In genomic region chr1:86915737-86916235, GRCh38 we compare ENCODE assay signal across 10 cellular contexts. TPM values are rescaled to one million over a fixed set of nuclear protein-coding genes. Genes with fewer than 3 reads are reported as not detected.
DNase-seq lines count a peak whose midpoint lies in the region; ATAC-seq, FAIRE-seq and TF ChIP-seq lines count a peak whose summit lies in the region.
"Had no signal": no experiment of that assay in that cellular context is flagged by ENCODE, and none has a peak within 500 bp of the region (broad histone marks: within the 10 kb centered on the region; RNA-seq: fewer than 3 reads in every experiment).

No MANE protein-coding gene starts in this region.

- H3K4me1 ChIP-seq in thoracic aorta (ENCODE audit: control insufficient read depth in 1 of 2, low read depth in 2 of 2), result peaks cover 11 to 28% of the 10 kb centered on the region in 2 donors

- H3K36me3 ChIP-seq in WERI-Rb-1 (peaks cover 6% of the 10 kb centered on the region; the same call in 1 of the 2 replicates), thoracic aorta (no peaks in the 10 kb centered on the region)

- peak; percentile 66 for DNase-seq in NCI-H2107 treated with DMSO at 0.1 percent for 48 hours (lab: John Stamatoyannopoulos, UW; ENCODE audit: unreplicated experiment)
- no peak for DNase-seq in NCI-H2107 (lab: John Stamatoyannopoulos, UW)
- DNase-seq in WERI-Rb-1, result no peak
- DNase-seq in thoracic aorta (ENCODE audit: low spot score), result no peak
- no peak for DNase-seq in CD14-positive monocyte (ENCODE audit: low spot score)
- no peak for DNase-seq in activated CD8-positive, alpha-beta T cell treated with anti-CD3 and anti-CD28 coated beads for 36 hours
- no peak for DNase-seq in D341Med (ENCODE audit: low spot score)

- no peaks in the 10 kb centered on the region for H3K27me3 Mint-ChIP-seq in CD14-positive monocyte (ENCODE audit: low read depth in 3 of 3)
- H3K27me3 Mint-ChIP-seq in activated CD8-positive, alpha-beta T cell treated with anti-CD3 and anti-CD28 coated beads for 36 hours, result no peaks in the 10 kb centered on the region
- H3K27me3 Mint-ChIP-seq: memory B cell; stimulated activated naive CD8-positive, alpha-beta T cell treated with anti-CD3 and anti-CD28 coated beads, Interleukin-15, amount 100 ng/mL, for 72 hours had no signal

- no peak overlapping the region for H3K4me3 Mint-ChIP-seq in CD14-positive monocyte
- H3K4me3 Mint-ChIP-seq in activated CD8-positive, alpha-beta T cell treated with anti-CD3 and anti-CD28 coated beads for 36 hours, result no peak overlapping the region
- H3K4me3 Mint-ChIP-seq: memory B cell; stimulated activated naive CD8-positive, alpha-beta T cell treated with anti-CD3 and anti-CD28 coated beads, Interleukin-15, amount 100 ng/mL, for 72 hours had no signal

- H3K27ac ChIP-seq in WERI-Rb-1, result peak overlapping the region; percentile 89
- H3K27ac ChIP-seq in thoracic aorta, result peak overlapping the region; percentile 77 to 86

- peaks cover under 1 to 10% of the 10 kb centered on the region in 2 donors for H3K36me3 Mint-ChIP-seq in CD14-positive monocyte
- H3K36me3 Mint-ChIP-seq in activated CD8-positive, alpha-beta T cell treated with anti-CD3 and anti-CD28 coated beads for 36 hours (ENCODE audit: low read depth), result peaks cover 13% of the 10 kb centered on the region

- FAIRE-seq in islet of Langerhans (lab: Jason Lieb, UNC), result peak; percentile 70

- POLR2A ChIA-PET in activated CD8-positive, alpha-beta T cell treated with anti-CD3 and anti-CD28 coated beads for 36 hours (lab: Charles Lee), result interaction anchor here (0.5 to 3.5 kb wide), 13 partner anchors 9 to 1939 kb away, joined by 3 to 27 read pairs (median 4); partner anchors contain the start of gene SH3GLB1

- H3K9me3 Mint-ChIP-seq in CD14-positive monocyte, result no peaks in the 10 kb centered on the region
- H3K9me3 Mint-ChIP-seq in activated CD8-positive, alpha-beta T cell treated with anti-CD3 and anti-CD28 coated beads for 36 hours, result no peaks in the 10 kb centered on the region
- H3K9me3 Mint-ChIP-seq: memory B cell; stimulated activated naive CD8-positive, alpha-beta T cell treated with anti-CD3 and anti-CD28 coated beads, Interleukin-15, amount 100 ng/mL, for 72 hours had no signal

- H3K4me1 Mint-ChIP-seq in CD14-positive monocyte, result peaks cover 24% of the 10 kb centered on the region
- H3K4me1 Mint-ChIP-seq in activated CD8-positive, alpha-beta T cell treated with anti-CD3 and anti-CD28 coated beads for 36 hours (ENCODE audit: low read depth), result peaks cover 28% of the 10 kb centered on the region

- CTCF ChIA-PET in activated CD8-positive, alpha-beta T cell treated with anti-CD3 and anti-CD28 coated beads for 36 hours (lab: Charles Lee), result interaction anchor here (0.8 to 2.8 kb wide), 6 partner anchors 18 to 213 kb away, joined by 3 to 27 read pairs (median 3); no protein-coding TSS in a partner anchor

- intact Hi-C loops in CD14-positive monocyte (cut with micrococcal nuclease), result loop anchor here (2.0 to 10.0 kb wide), 4 partner anchors 141 to 419 kb away; partner anchors contain the start of gene SH3GLB1 (in 2 of the 2)
- intact Hi-C loops in activated CD8-positive, alpha-beta T cell treated with anti-CD3 and anti-CD28 coated beads for 36 hours (cut with micrococcal nuclease), result loop anchor here (10.0 kb wide), 3 partner anchors 129 to 211 kb away; partner anchors contain the start of gene SH3GLB1

- H3K4me3 ChIP-seq in WERI-Rb-1 (ENCODE audit: low read depth, low read length) (peak overlapping the region; percentile 86), thoracic aorta (peak overlapping the region; percentile 84)

- H3K27ac Mint-ChIP-seq in CD14-positive monocyte, result no peak overlapping the region
- no peak overlapping the region for H3K27ac Mint-ChIP-seq in activated CD8-positive, alpha-beta T cell treated with anti-CD3 and anti-CD28 coated beads for 36 hours
- H3K27ac Mint-ChIP-seq: memory B cell; stimulated activated naive CD8-positive, alpha-beta T cell treated with anti-CD3 and anti-CD28 coated beads, Interleukin-15, amount 100 ng/mL, for 72 hours had no signal

- ATAC-seq in thoracic aorta (ENCODE audit: insufficient number of reproducible peaks, low FRiP score, low read depth), result no peak
- ATAC-seq in activated CD8-positive, alpha-beta T cell treated with anti-CD3 and anti-CD28 coated beads for 36 hours, result no peak

- no peaks in the 10 kb centered on the region for H3K9me3 ChIP-seq in WERI-Rb-1 (ENCODE audit: severe bottlenecking)
- H3K9me3 ChIP-seq in thoracic aorta, result no peaks in the 10 kb centered on the region

- TF ChIP-seq CTCF in WERI-Rb-1 (IDR thresholded peaks at IDR 0.05; ENCODE audit: low read depth, low read length) (no peak), thoracic aorta (IDR thresholded peaks at IDR 0.05) (no peak), CD14-positive monocyte (IDR thresholded peaks at IDR 0.05) (no peak)
- no peak for TF ChIP-seq CTCF in activated CD8-positive, alpha-beta T cell treated with anti-CD3 and anti-CD28 coated beads for 36 hours (IDR thresholded peaks at IDR 0.05)

- H3K27me3 ChIP-seq in WERI-Rb-1 (ENCODE audit: insufficient read depth, low read depth, severe bottlenecking), result no peaks in the 10 kb centered on the region
- H3K27me3 ChIP-seq in thoracic aorta (replicated peaks; ENCODE audit: insufficient read depth), result no peaks in the 10 kb centered on the region

RNA-seq across cellular contexts. Expression of gene HS2ST1, which starts 1.4 kb away (rescaled TPM):
- 10 to 100 TPM in 1 of 2 donors, 1 to 10 TPM in 1; 6.5 to 10.4 TPM for total RNA-seq in thoracic aorta
- polyA plus RNA-seq in CD14-positive monocyte, result 1 to 10 TPM; 4.2 to 6.0 TPM
- 10 to 100 TPM; 16.8 to 21.6 TPM for total RNA-seq in activated CD8-positive, alpha-beta T cell treated with anti-CD3 and anti-CD28 coated beads for 36 hours

RNA-seq across cellular contexts. Expression of gene SELENOF, which starts 1.9 kb away (rescaled TPM):
- 10 to 100 TPM; 68.8 to 94.0 TPM for total RNA-seq in thoracic aorta
- 100 to 1,000 TPM; 339 to 357 TPM for polyA plus RNA-seq in CD14-positive monocyte
- 100 to 1,000 TPM; 115 to 131 TPM for total RNA-seq in activated CD8-positive, alpha-beta T cell treated with anti-CD3 and anti-CD28 coated beads for 36 hours
